30 cellular contexts compared by ENCODE assay signal in genomic region chr14:31244626-31245025, GRCh38. TPM values are rescaled to one million over a fixed set of nuclear protein-coding genes. Genes with fewer than 3 reads are reported as not detected.
A peak's percentile ranks its signal among the peaks of the same experiment; 100 is the strongest.
DNase-seq lines count a peak whose midpoint lies in the region; ATAC-seq and TF ChIP-seq lines count a peak whose summit lies in the region.
"Had no signal": no experiment of that assay in that cellular context is flagged by ENCODE, and none has a peak within 500 bp of the region (broad histone marks: within the 10 kb centered on the region; RNA-seq: fewer than 3 reads in every experiment).

No MANE protein-coding gene starts in this region.

- no peaks in the 10 kb centered on the region for H3K9me3 Mint-ChIP-seq in Calu3 (ENCODE audit: low read depth, unreplicated experiment)
- H3K9me3 Mint-ChIP-seq in CD4-positive, alpha-beta T cell: no peaks in the 10 kb centered on the region
- H3K9me3 Mint-ChIP-seq: activated B cell treated with CpG ODN at 0.5 μM for 24 hours; activated T-cell treated with anti-CD3 and anti-CD28 coated beads, Interleukin-2, amount 50 U/mL, for 4 hours; CD4-positive, alpha-beta memory T cell; nephron progenitor cell; stimulated activated memory B cell treated with anti-CD40 and anti-IgM and Interleukin-4, amounts not matched to agents 10 μg/mL and 1 μg/mL and 100 μg/mL, for 72 hours had no signal

- peak overlapping the region; percentile 47 for H3K4me3 Mint-ChIP-seq in Calu3 (ENCODE audit: low read depth, unreplicated experiment)
- H3K4me3 Mint-ChIP-seq in CD4-positive, alpha-beta T cell: no peak overlapping the region
- H3K4me3 Mint-ChIP-seq: activated B cell treated with CpG ODN at 0.5 μM for 24 hours; activated T-cell treated with anti-CD3 and anti-CD28 coated beads, Interleukin-2, amount 50 U/mL, for 4 hours; CD4-positive, alpha-beta memory T cell; nephron progenitor cell; stimulated activated memory B cell treated with anti-CD40 and anti-IgM and Interleukin-4, amounts not matched to agents 10 μg/mL and 1 μg/mL and 100 μg/mL, for 72 hours had no signal

- H3K27ac Mint-ChIP-seq in Calu3 (ENCODE audit: unreplicated experiment): peak overlapping the region; percentile 97
- H3K27ac Mint-ChIP-seq in CD4-positive, alpha-beta T cell: no peak overlapping the region
- H3K27ac Mint-ChIP-seq: activated B cell treated with CpG ODN at 0.5 μM for 24 hours; nephron progenitor cell; stimulated activated memory B cell treated with anti-CD40 and anti-IgM and Interleukin-4, amounts not matched to agents 10 μg/mL and 1 μg/mL and 100 μg/mL, for 72 hours had no signal

- H3K36me3 ChIP-seq in PC-3 (ENCODE audit: low read depth, low read length) (no peaks in the 10 kb centered on the region), uterus (no peaks in the 10 kb centered on the region)
- H3K36me3 ChIP-seq: ovary had no signal

- H3K36me3 Mint-ChIP-seq in Calu3 (ENCODE audit: insufficient read depth, unreplicated experiment): peaks cover 12% of the 10 kb centered on the region
- no peaks in the 10 kb centered on the region for H3K36me3 Mint-ChIP-seq in CD4-positive, alpha-beta T cell (ENCODE audit: low read depth)
- H3K36me3 Mint-ChIP-seq: CD4-positive, alpha-beta memory T cell; stimulated activated memory B cell treated with anti-CD40 and anti-IgM and Interleukin-4, amounts not matched to agents 10 μg/mL and 1 μg/mL and 100 μg/mL, for 72 hours had no signal

- H3K9me2 ChIP-seq in PC-3 (replicated peaks; ENCODE audit: low read length): no peaks in the 10 kb centered on the region

- TSS peak; percentile 99 for BruUV-seq in Calu3 (replicated peaks; lab: Mats Ljungman, UMichigan)
- BruUV-seq in PC-3 (replicated peaks; lab: Mats Ljungman, UMichigan): no TSS peak

- intact Hi-C loops in Calu3 (cut with micrococcal nuclease; ENCODE audit: unreplicated experiment): loop anchor here (2.0 kb wide), 2 partner anchors 16 to 18 kb away; no protein-coding TSS in a partner anchor
- intact Hi-C loops in PC-3 (cut with micrococcal nuclease): no loop called here
- intact Hi-C loops in uterus (cut with DNase I; ENCODE audit: low total_unique reads): no loop called here
- intact Hi-C loops in CD4-positive, alpha-beta T cell (cut with DNase I, micrococcal nuclease): no loop called here

- no peak for TF ChIP-seq POLR2A in uterus (IDR thresholded peaks at IDR 0.05)

- DNase-seq in Calu3 (no peak), PC-3 (no peak), foreskin keratinocyte (no peak), uterus (no peak), foreskin melanocyte (no peak), amniotic stem cell (lab: John Stamatoyannopoulos, UW) (no peak)
- DNase-seq in CD4-positive, alpha-beta T cell: no peak
- DNase-seq: activated B cell treated with CpG ODN at 0.5 μM for 24 hours; activated CD4-positive, alpha-beta T cell treated with anti-CD3 and anti-CD28 coated beads, Interleukin-2, amount 50 U/mL, for 1 hour; activated T-cell treated with anti-CD3 and anti-CD28 coated beads, Interleukin-2, amount 50 U/mL, for 4 hours; AML-193; body of pancreas; CD4-positive, alpha-beta memory T cell; cerebellar nuclear complex; DMS153; dorsolateral prefrontal cortex; kidney; NCI-H1436 treated with DMSO at 0.1 percent for 48 hours; NCI-H510A; nephron progenitor cell; OCI-M1; ovary; right cardiac atrium; SHP77; T-helper 9 cell had no signal

- peak overlapping the region; percentile 9; the same call in 1 of the 2 replicates for H3K4me2 ChIP-seq in PC-3 (ENCODE audit: low read length)
- H3K4me2 ChIP-seq: KMS-11 had no signal

- no peaks in the 10 kb centered on the region for H3K79me2 ChIP-seq in PC-3 (ENCODE audit: low read length)

- H3K9ac ChIP-seq in PC-3 (ENCODE audit: low read length): peak overlapping the region; percentile 57
- H3K9ac ChIP-seq: KMS-11 had no signal

- peaks cover 32% of the 10 kb centered on the region for H3K4me1 Mint-ChIP-seq in Calu3 (ENCODE audit: low read depth, unreplicated experiment)
- H3K4me1 Mint-ChIP-seq in CD4-positive, alpha-beta T cell (ENCODE audit: low read depth): peaks cover 4% of the 10 kb centered on the region
- H3K4me1 Mint-ChIP-seq: nephron progenitor cell had no signal

- H3K4me1 ChIP-seq in PC-3 (ENCODE audit: insufficient read depth, low read length): peaks cover 22% of the 10 kb centered on the region
- peaks cover 5% of the 10 kb centered on the region for H3K4me1 ChIP-seq in foreskin keratinocyte
- no peaks in the 10 kb centered on the region for H3K4me1 ChIP-seq in uterus
- H3K4me1 ChIP-seq: body of pancreas had no signal

- TF ChIP-seq CTCF in Calu3 (IDR thresholded peaks at IDR 0.05; ENCODE audit: unreplicated experiment) (no peak), PC-3 (conservative IDR thresholded peaks at IDR 0.05; ENCODE audit: low read depth, low read length) (no peak), foreskin keratinocyte (conservative IDR thresholded peaks at IDR 0.05) (no peak), uterus (IDR thresholded peaks at IDR 0.05) (no peak)
- no peak for TF ChIP-seq CTCF in CD4-positive, alpha-beta T cell (IDR thresholded peaks at IDR 0.05)

- H3F3A ChIP-seq in PC-3 (ENCODE audit: low read length, unreplicated experiment): no peaks in the 10 kb centered on the region

- ATAC-seq in PC-3: no peak
- no peak for ATAC-seq in foreskin keratinocyte
- ATAC-seq in CD4-positive, alpha-beta T cell (ENCODE audit: poor library complexity): no peak
- ATAC-seq: body of pancreas; right cardiac atrium; stimulated activated memory B cell treated with anti-CD40 and anti-IgM and Interleukin-4, amounts not matched to agents 10 μg/mL and 1 μg/mL and 100 μg/mL, for 72 hours had no signal

- POLR2A ChIA-PET in PC-3 (lab: Charles Lee; ENCODE audit: unreplicated experiment): no interaction called here
- POLR2A ChIA-PET in CD4-positive, alpha-beta T cell (lab: Charles Lee): no interaction called here

- no peaks in the 10 kb centered on the region for H3K27me3 Mint-ChIP-seq in Calu3 (ENCODE audit: unreplicated experiment)
- no peaks in the 10 kb centered on the region for H3K27me3 Mint-ChIP-seq in CD4-positive, alpha-beta T cell
- H3K27me3 Mint-ChIP-seq: activated B cell treated with CpG ODN at 0.5 μM for 24 hours; CD4-positive, alpha-beta memory T cell; stimulated activated memory B cell treated with anti-CD40 and anti-IgM and Interleukin-4, amounts not matched to agents 10 μg/mL and 1 μg/mL and 100 μg/mL, for 72 hours had no signal

- CTCF ChIA-PET in Calu3 (lab: Charles Lee) (no interaction called here), PC-3 (lab: Charles Lee) (no interaction called here)
- CTCF ChIA-PET in CD4-positive, alpha-beta T cell (lab: Charles Lee): no interaction called here

- H2AFZ ChIP-seq in PC-3 (ENCODE audit: low read length): peak overlapping the region; percentile 16; the same call in 1 of the 2 replicates

- H3K27me3 ChIP-seq in PC-3 (ENCODE audit: low read length) (no peaks in the 10 kb centered on the region), foreskin keratinocyte (no peaks in the 10 kb centered on the region), uterus (no peaks in the 10 kb centered on the region)
- no peaks in the 10 kb centered on the region for H3K27me3 ChIP-seq in CD4-positive, alpha-beta T cell (ENCODE audit: control insufficient read depth, insufficient read depth, low read length)
- H3K27me3 ChIP-seq: body of pancreas, ovary had no signal

- peak overlapping the region; percentile 87 for H3K27ac ChIP-seq in PC-3 (ENCODE audit: low read length)
- peak overlapping the region; percentile 67 for H3K27ac ChIP-seq in foreskin keratinocyte
- H3K27ac ChIP-seq in skin epidermis: peak overlapping the region in 19 of 21 experiments; percentile 58 to 80 (median 73)
- H3K27ac ChIP-seq in uterus: no peak overlapping the region
- H3K27ac ChIP-seq in CD4-positive, alpha-beta T cell (ENCODE audit: low read depth, low read length): no peak overlapping the region
- H3K27ac ChIP-seq: body of pancreas, dorsolateral prefrontal cortex, KMS-11, ovary had no signal

- H3K4me3 ChIP-seq in PC-3 (ENCODE audit: low read length) (no peak overlapping the region), skin epidermis (no peak overlapping the region), uterus (no peak overlapping the region)
- H3K4me3 ChIP-seq: body of pancreas, dorsolateral prefrontal cortex, lung, mucosa of descending colon, ovary had no signal

- H3K9me3 ChIP-seq in PC-3 (ENCODE audit: low read length) (no peaks in the 10 kb centered on the region), uterus (no peaks in the 10 kb centered on the region)
- H3K9me3 ChIP-seq in CD4-positive, alpha-beta T cell (ENCODE audit: control insufficient read depth, low read length): no peaks in the 10 kb centered on the region
- H3K9me3 ChIP-seq: body of pancreas, mucosa of descending colon, ovary had no signal

- no peaks in the 10 kb centered on the region for H4K20me1 ChIP-seq in PC-3 (ENCODE audit: low read length)

RNA-seq across cellular contexts. Expression of gene HECTD1, which starts 37.0 kb away (rescaled TPM):
- total RNA-seq in Calu3 (2022) (98.6 and 105 TPM in 2 replicates), PC-3 (2014; rRNA removed) (152 and 214 TPM in 2 replicates), foreskin keratinocyte (93.4 and 98.9 TPM in 2 replicates), uterus (100 to 1,000 TPM in 3 of 4 donors, 10 to 100 TPM in 1; 99.4 to 434 (median 307) TPM)
- polyA plus RNA-seq in foreskin keratinocyte: 26.4 and 29.4 TPM in 2 replicates
- 100 to 1,000 TPM; 162 to 168 TPM for total RNA-seq in CD4-positive, alpha-beta T cell

Comparison
In these comparisons a context has a peak if more than half of its experiments do, and no peak if none do; other contexts are left out.
1. H3K27ac ChIP-seq: peak in PC-3 (single experiment), foreskin keratinocyte (single experiment) and skin epidermis (19 of 21); none in uterus (0 of 2) and CD4-positive, alpha-beta T cell (single experiment).